In the genomic region with DNA sequence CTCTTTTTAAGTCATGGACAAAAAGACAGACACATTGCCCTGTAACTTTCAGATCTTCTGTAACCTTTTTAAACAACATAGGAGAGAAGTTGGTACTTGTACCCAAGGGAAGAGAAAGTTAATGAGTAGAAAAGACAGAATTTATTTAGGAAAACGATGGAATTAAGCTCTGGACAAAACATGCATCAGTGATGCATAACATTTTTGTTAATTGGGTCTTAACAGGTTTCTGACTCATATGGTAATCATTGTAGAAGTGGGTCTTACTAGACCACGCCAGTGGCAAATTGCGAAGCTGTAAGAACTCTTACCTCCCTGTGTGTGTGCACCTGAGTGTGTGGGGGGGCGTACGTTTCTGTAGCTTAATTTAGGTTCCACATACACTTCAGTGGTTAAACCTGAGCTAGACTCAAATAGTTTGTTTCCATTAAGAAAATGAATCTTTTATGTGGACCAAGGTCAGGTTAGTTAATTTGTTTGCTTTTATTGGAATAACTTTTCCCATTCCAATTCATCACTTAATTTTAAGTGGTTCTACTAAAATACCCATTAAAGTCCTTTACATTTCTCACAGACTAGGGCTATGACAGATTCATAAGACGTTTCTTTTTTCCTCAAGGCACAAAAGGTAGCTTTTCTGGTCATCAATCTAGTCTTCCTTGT, we compare ENCODE assay signal across 19 cellular contexts.
"Had no signal": no experiment of that assay in that cellular context is flagged by ENCODE, and none has a peak within 500 bp of the region (broad histone marks: within the 10 kb centered on the region; RNA-seq: fewer than 3 reads in every experiment).

No MANE protein-coding gene starts in this region.

- H3K4me1 ChIP-seq: uterus had no signal

- DNase-seq: colonic mucosa; dermis blood vessel endothelial cell; esophagus squamous epithelium; foreskin fibroblast; glutamatergic neuron; islet precursor cell; left lung; mesenchymal stem cell; naive thymus-derived CD4-positive, alpha-beta T cell; right cardiac atrium; stimulated activated CD4-positive, alpha-beta T cell treated with anti-CD3 and anti-CD28 coated beads, Interleukin-2, amount 100 ng/mL, for 48 hours; stimulated activated naive CD4-positive, alpha-beta T cell treated with Interleukin-2 at 50 U/mL for 16 hours; tibial artery; upper lobe of left lung; uterus had no signal

- H3K9me3 ChIP-seq: colonic mucosa, esophagus squamous epithelium, gastroesophageal sphincter, left lung, suprapubic skin, tibial artery, upper lobe of left lung, uterus had no signal

- H3K4me3 ChIP-seq: colonic mucosa, esophagus squamous epithelium, gastroesophageal sphincter, left lung, lung, smooth muscle cell, suprapubic skin, tibial artery, upper lobe of left lung, uterus had no signal

- H3K27ac ChIP-seq: colonic mucosa, left lung, suprapubic skin, tibial artery, upper lobe of left lung, uterus had no signal

- ATAC-seq: gastroesophageal sphincter; left lung; naive thymus-derived CD4-positive, alpha-beta T cell; right cardiac atrium had no signal

- H3K36me3 ChIP-seq: colonic mucosa, esophagus squamous epithelium, gastroesophageal sphincter, left lung, suprapubic skin, upper lobe of left lung, uterus had no signal

- H3K27me3 ChIP-seq: colonic mucosa, esophagus squamous epithelium, gastroesophageal sphincter, left lung, suprapubic skin, tibial artery, upper lobe of left lung, uterus had no signal
